In genomic region chr16:12405083-12405482, GRCh38 we compare ENCODE assay signal across 1 cellular context.
TF ChIP-seq lines count a peak whose summit lies in the region.

No MANE protein-coding gene starts in this region.

TF ChIP-seq in K562, 482 proteins besides CTCF, POLR2A, EP300 and RAD21 (continued from another document):
- TF ChIP-seq ZNF318 (IDR thresholded peaks at IDR 0.05; ENCODE audit: borderline replicate concordance in 1 of 2, low read depth in 1 of 2): no peak
- TF ChIP-seq NRF1 (conservative IDR thresholded peaks at IDR 0.05 in 1 of 2, IDR thresholded peaks at IDR 0.05 in 1 of 2): no peak
- no peak for TF ChIP-seq MLX (CRISPR knock-in tag; conservative IDR thresholded peaks at IDR 0.05)
- no peak for TF ChIP-seq KAT7 (CRISPR knock-in tag; IDR thresholded peaks at IDR 0.05; ENCODE audit: borderline replicate concordance)
- TF ChIP-seq BDP1 (IDR thresholded peaks at IDR 0.05; ENCODE audit: insufficient read depth, insufficient read length): no peak
